In genomic region chr2:191646612-191646902, GRCh38 we compare ENCODE assay signal across 26 cellular contexts. TPM values are rescaled to one million over a fixed set of nuclear protein-coding genes. Genes with fewer than 3 reads are reported as not detected.
A peak's percentile ranks its signal among the peaks of the same experiment; 100 is the strongest.
DNase-seq lines count a peak whose midpoint lies in the region; ATAC-seq and TF ChIP-seq lines count a peak whose summit lies in the region.
"Had no signal": no experiment of that assay in that cellular context is flagged by ENCODE, and none has a peak within 500 bp of the region (broad histone marks: within the 10 kb centered on the region; RNA-seq: fewer than 3 reads in every experiment).

No MANE protein-coding gene starts in this region.

- H3K4me3 Mint-ChIP-seq in glutamatergic neuron (ENCODE audit: unreplicated experiment): no peak overlapping the region
- H3K4me3 Mint-ChIP-seq: CD4-positive, CD25-positive, alpha-beta regulatory T cell; naive thymus-derived CD8-positive, alpha-beta T cell had no signal

- H3K4me1 ChIP-seq in right lobe of liver: peaks cover 0 to 23% (median 0%) of the 10 kb centered on the region in 4 donors
- H3K4me1 ChIP-seq: adrenal gland, stomach, upper lobe of right lung had no signal

- H3K27ac ChIP-seq in C4-2B (peak overlapping the region; percentile 44; the same call in 1 of the 2 replicates), RWPE1 (0 out of 2 replicates have a peak overlapping the region, but pooled peaks have one; percentile 35), right lobe of liver (peak overlapping the region in 1 of 3 donors; percentile 14)
- H3K27ac ChIP-seq: adrenal gland, cardiac muscle cell, HL-60, ovary, stomach, upper lobe of right lung had no signal

- no peaks in the 10 kb centered on the region for H3K4me1 Mint-ChIP-seq in glutamatergic neuron (ENCODE audit: low read depth, unreplicated experiment)

- TF ChIP-seq POLR2A in right lobe of liver (IDR thresholded peaks at IDR 0.05): no peak

- DNase-seq in RWPE1 (ENCODE audit: low spot score): peak; percentile 48
- DNase-seq in right lobe of liver: no peak
- DNase-seq in G401 (ENCODE audit: low spot score): no peak
- no peak for DNase-seq in glutamatergic neuron
- DNase-seq in pons (ENCODE audit: low spot score): no peak
- DNase-seq in AML-193 (lab: John Stamatoyannopoulos, UW): no peak
- DNase-seq: ACHN; activated CD4-positive, alpha-beta T cell treated with anti-CD3 and anti-CD28 coated beads, Interleukin-2, amount 50 U/mL, for 48 hours; activated CD4-positive, CD25-positive, alpha-beta regulatory T cell; activated CD8-positive, alpha-beta memory T cell treated with anti-CD3 and anti-CD28 coated beads, Interleukin-2, amount 50 U/mL, for 48 hours; adrenal gland; CD4-positive, CD25-positive, alpha-beta regulatory T cell; EL; kidney glomerular epithelial cell; naive thymus-derived CD8-positive, alpha-beta T cell; NCI-H1417 treated with DMSO at 0.1 percent for 48 hours; NCI-H510A treated with DMSO at 0.1 percent for 48 hours; ovary; stimulated activated CD4-positive, alpha-beta T cell treated with anti-CD3 and anti-CD28 coated beads, Interleukin-15, amount 100 ng/mL, for 24 hours; stomach; upper lobe of right lung had no signal

- H3K9me3 ChIP-seq in right lobe of liver: no peaks in the 10 kb centered on the region
- H3K9me3 ChIP-seq: adrenal gland, ovary, stomach, upper lobe of right lung had no signal

- no peak overlapping the region for H3K27ac Mint-ChIP-seq in glutamatergic neuron (ENCODE audit: unreplicated experiment)
- H3K27ac Mint-ChIP-seq: CD4-positive, CD25-positive, alpha-beta regulatory T cell; naive thymus-derived CD8-positive, alpha-beta T cell had no signal

- H3K36me3 Mint-ChIP-seq in glutamatergic neuron (ENCODE audit: unreplicated experiment): no peaks in the 10 kb centered on the region
- H3K36me3 Mint-ChIP-seq: CD4-positive, CD25-positive, alpha-beta regulatory T cell; naive thymus-derived CD8-positive, alpha-beta T cell had no signal

- no peaks in the 10 kb centered on the region for H3K27me3 Mint-ChIP-seq in glutamatergic neuron (ENCODE audit: unreplicated experiment)
- H3K27me3 Mint-ChIP-seq: CD4-positive, CD25-positive, alpha-beta regulatory T cell; naive thymus-derived CD8-positive, alpha-beta T cell had no signal

- intact Hi-C loops in right lobe of liver (cut with DNase I): no loop called here

- TF ChIP-seq CTCF in C4-2B (conservative IDR thresholded peaks at IDR 0.05): no peak
- TF ChIP-seq CTCF in RWPE1 (conservative IDR thresholded peaks at IDR 0.05; ENCODE audit: low read depth): no peak
- TF ChIP-seq CTCF in right lobe of liver (IDR thresholded peaks at IDR 0.05): no peak
- TF ChIP-seq CTCF in glutamatergic neuron (IDR thresholded peaks at IDR 0.05; ENCODE audit: partially characterized antibody, unreplicated experiment): no peak

- POLR2A ChIA-PET in RWPE1 (lab: Yijun Ruan, JAX; ENCODE audit: low non-redundant PET): interaction anchor here (0.5 kb wide), 1 partner anchor 32 kb away, joined by 5 read pairs; no protein-coding TSS in a partner anchor

- H3K9me3 Mint-ChIP-seq in glutamatergic neuron (ENCODE audit: unreplicated experiment): no peaks in the 10 kb centered on the region
- H3K9me3 Mint-ChIP-seq: CD4-positive, CD25-positive, alpha-beta regulatory T cell had no signal

- H3K36me3 ChIP-seq in right lobe of liver: no peaks in the 10 kb centered on the region
- H3K36me3 ChIP-seq: adrenal gland, cardiac muscle cell, ovary, stomach, upper lobe of right lung had no signal

- no peaks in the 10 kb centered on the region for H3K27me3 ChIP-seq in right lobe of liver
- H3K27me3 ChIP-seq: adrenal gland, cardiac muscle cell, ovary, stomach, upper lobe of right lung had no signal

- H3K4me3 ChIP-seq in right lobe of liver: no peak overlapping the region
- H3K4me3 ChIP-seq: adrenal gland, cardiac muscle cell, ovary, stomach, upper lobe of right lung had no signal

- in situ Hi-C loops in G401 (cut with HindIII; ENCODE audit: low sequenced_read_pairs): no loop called here

- ATAC-seq in esophagus mucosa (peak; percentile 88), right lobe of liver (peak; percentile 83 to 93 (median 87))
- ATAC-seq: naive thymus-derived CD8-positive, alpha-beta T cell; sciatic nerve had no signal

- CTCF ChIA-PET in RWPE1 (lab: Yijun Ruan, JAX): no interaction called here

- WGBS in right lobe of liver (ENCODE audit: insufficient coverage, low coverage, low lambda C conversion rate, missing lambda C conversion rate): 24% methylated on average over 5 of the region's 5 CpGs

RNA-seq across cellular contexts. Expression of gene NABP1, which starts 31.4 kb away (rescaled TPM):
- 32.8 TPM for total RNA-seq in esophagus mucosa
- total RNA-seq in right lobe of liver: 10 to 100 TPM in 5 of 6 experiments, 1 to 10 TPM in 1; 5.2 to 28.2 (median 20.7) TPM
- 0.74 and 1.9 TPM in 2 replicates for total RNA-seq in G401 (2014; rRNA removed; shearing (Covaris generic))
- 13.0 TPM for total RNA-seq in glutamatergic neuron (ENCODE audit: unreplicated experiment)
